16 cellular contexts compared by ENCODE assay signal in genomic region chr10:43069597-43069996, GRCh38. TPM values are rescaled to one million over a fixed set of nuclear protein-coding genes. Genes with fewer than 3 reads are reported as not detected.
DNase-seq lines count a peak whose midpoint lies in the region; ATAC-seq and TF ChIP-seq lines count a peak whose summit lies in the region.
"Had no signal": no experiment of that assay in that cellular context is flagged by ENCODE, and none has a peak within 500 bp of the region (broad histone marks: within the 10 kb centered on the region; RNA-seq: fewer than 3 reads in every experiment).

No MANE protein-coding gene starts in this region.

- no peaks in the 10 kb centered on the region for H3K36me3 Mint-ChIP-seq in chondrocyte (ENCODE audit: low read depth)
- H3K36me3 Mint-ChIP-seq: CD14-positive monocyte; CD8-positive, alpha-beta T cell had no signal

- intact Hi-C loops in Right ventricle myocardium superior (cut with DNase I), result no loop called here
- intact Hi-C loops in spleen (cut with DNase I; ENCODE audit: low total_unique reads), result no loop called here
- intact Hi-C loops in sciatic nerve (cut with DNase I), result no loop called here

- H3K4me3 ChIP-seq in right atrium auricular region (no peak overlapping the region), H7 (ENCODE audit: insufficient read depth, low read depth, low read length) (no peak overlapping the region), spleen (no peak overlapping the region)
- H3K4me3 ChIP-seq: GM23248 had no signal

- DNase-seq in Right ventricle myocardium superior (peak; percentile 15), right atrium auricular region (ENCODE audit: low spot score) (no peak), H7 (peak; percentile 65), chondrocyte (ENCODE audit: low spot score) (peak; percentile 58), spleen (peak; percentile 41), sciatic nerve (ENCODE audit: low spot score) (no peak), iPS-NIHi7 (ENCODE audit: extremely low spot score) (no peak)
- DNase-seq: CD8-positive, alpha-beta T cell; COR-L47; DMS153; DMS79 treated with DMSO at 0.1 percent for 48 hours; EL; GM23248; H9 had no signal

- ATAC-seq in Right ventricle myocardium superior (ENCODE audit: poor library complexity) (no peak), sciatic nerve (no peak)
- ATAC-seq: CD8-positive, alpha-beta T cell had no signal

- TF ChIP-seq CTCF in right atrium auricular region (IDR thresholded peaks at IDR 0.05) (no peak), chondrocyte (IDR thresholded peaks at IDR 0.05) (no peak), spleen (IDR thresholded peaks at IDR 0.05 in 8 of 11, conservative IDR thresholded peaks at IDR 0.05 in 3 of 11) (no peak)

- H3K27ac ChIP-seq in right atrium auricular region, result no peak overlapping the region
- H3K27ac ChIP-seq in spleen, result no peak overlapping the region
- H3K27ac ChIP-seq: GM23248 had no signal

- no peaks in the 10 kb centered on the region for H3K4me1 Mint-ChIP-seq in chondrocyte (ENCODE audit: low read depth)
- H3K4me1 Mint-ChIP-seq: B cell, CD14-positive monocyte had no signal

- H3K9me3 ChIP-seq in right atrium auricular region (no peaks in the 10 kb centered on the region), spleen (no peaks in the 10 kb centered on the region)

- H3K9me3 Mint-ChIP-seq in chondrocyte (ENCODE audit: low read depth), result no peaks in the 10 kb centered on the region
- H3K9me3 Mint-ChIP-seq: CD14-positive monocyte; CD8-positive, alpha-beta T cell; H9 had no signal

- no peak overlapping the region for H3K4me3 Mint-ChIP-seq in chondrocyte (ENCODE audit: unreplicated experiment)
- H3K4me3 Mint-ChIP-seq: B cell; CD14-positive monocyte; CD8-positive, alpha-beta T cell; H9 had no signal

- H3K4me1 ChIP-seq in right atrium auricular region (no peaks in the 10 kb centered on the region), spleen (no peaks in the 10 kb centered on the region)

- no peak for TF ChIP-seq POLR2A in spleen (IDR thresholded peaks at IDR 0.05)

- peaks cover 29% of the 10 kb centered on the region for H3K27me3 Mint-ChIP-seq in chondrocyte (ENCODE audit: low read depth)
- H3K27me3 Mint-ChIP-seq: B cell had no signal

- no peaks in the 10 kb centered on the region for H3K36me3 ChIP-seq in right atrium auricular region
- no peaks in the 10 kb centered on the region for H3K36me3 ChIP-seq in H7 (replicated peaks; ENCODE audit: control insufficient read depth, insufficient read depth, low read length)
- no peaks in the 10 kb centered on the region for H3K36me3 ChIP-seq in spleen

- no peaks in the 10 kb centered on the region for H3K27me3 ChIP-seq in right atrium auricular region
- no peaks in the 10 kb centered on the region for H3K27me3 ChIP-seq in H7 (ENCODE audit: control insufficient read depth, insufficient read depth, low read length)
- H3K27me3 ChIP-seq in spleen (replicated peaks in 1 of 7), result peaks cover 0 to 26% (median under 1%) of the 10 kb centered on the region in 7 donors

- H3K27ac Mint-ChIP-seq in chondrocyte (ENCODE audit: unreplicated experiment), result no peak overlapping the region
- H3K27ac Mint-ChIP-seq: B cell; CD14-positive monocyte; CD8-positive, alpha-beta T cell; H9 had no signal

- WGBS in spleen, 5 donors, result 56 to 85% (median 58%) methylated on average over 2 to 4 of the region's 4 CpGs

RNA-seq across cellular contexts. Expression of gene RET, which starts 7.3 kb away (rescaled TPM):
- total RNA-seq in Right ventricle myocardium superior, result 6.6 TPM
- under 1 TPM; 0.12 to 0.44 TPM for total RNA-seq in right atrium auricular region
- total RNA-seq in H7 (2014; rRNA removed; shearing (Covaris generic)), result 9.7 and 16.0 TPM in 2 replicates
- 0.12 to 0.18 TPM in 2 of 3 replicates, not detected in the other for total RNA-seq in chondrocyte
- under 1 TPM in 5 of 7 donors, not detected in 2; 0.30 to 0.54 (median 0.34) TPM for total RNA-seq in spleen
- under 1 TPM; 0.02 to 0.11 (median 0.10) TPM for polyA plus RNA-seq in spleen
- 0.80 TPM for total RNA-seq in sciatic nerve
- total RNA-seq: CD8-positive, alpha-beta T cell; GM23248 had no signal
- polyA plus RNA-seq: GM23248 had no signal

Comparison
In these comparisons a context has a peak if more than half of its experiments do, and no peak if none do; other contexts are left out.
1. DNase-seq: peak in Right ventricle myocardium superior (single experiment), H7 (single experiment), chondrocyte (single experiment) and spleen (single experiment); none in right atrium auricular region (single experiment), sciatic nerve (single experiment) and iPS-NIHi7 (single experiment).